Comparison of ENCODE assay signal across 8 cellular contexts in genomic region chr7:94510582-94511456, GRCh38. TPM values are rescaled to one million over a fixed set of nuclear protein-coding genes. Genes with fewer than 3 reads are reported as not detected.
DNase-seq lines count a peak whose midpoint lies in the region; ATAC-seq and TF ChIP-seq lines count a peak whose summit lies in the region.

No MANE protein-coding gene starts in this region.

- H3K9me3 Mint-ChIP-seq in type B pancreatic cell: no peaks in the 10 kb centered on the region

- peaks cover 45% of the 10 kb centered on the region for H3K4me1 ChIP-seq in BLaER1
- H3K4me1 ChIP-seq in neuronal stem cell (ENCODE audit: control insufficient read depth in 2 of 2, insufficient read depth in 1 of 2, low read depth in 1 of 2, low read length in 2 of 2): peaks cover 11 to 13% of the 10 kb centered on the region in 2 donors

- H3K36me3 Mint-ChIP-seq in type B pancreatic cell: no peaks in the 10 kb centered on the region

- H2BK12ac ChIP-seq in neuronal stem cell (ENCODE audit: low read length): no peak overlapping the region

- H3K18ac ChIP-seq in neuronal stem cell (ENCODE audit: low read length): peak overlapping the region; percentile 100

- no CpG with 5 or more reads among the region's 16 CpGs for WGBS in neuronal stem cell (ENCODE audit: extremely low coverage in 2 of 2, insufficient read length in 2 of 2, insufficient replicate concordance in 1 of 2), 2 donors

- DNase-seq in NOMO-1 treated with dmso at 0.1 percent for 144 hours (lab: John Stamatoyannopoulos, UW; ENCODE audit: unreplicated experiment) (peak; percentile 63), germinal center (ENCODE audit: low spot score) (peak; percentile 35), neuronal stem cell (ENCODE audit: low spot score) (peak; percentile 39), type B pancreatic cell (ENCODE audit: extremely low spot score, unreplicated experiment) (no peak)
- peak; percentile 72 for DNase-seq in activated effector memory CD4-positive, alpha-beta T cell treated with anti-CD3 and anti-CD28 coated beads, Interleukin-2, amount 50 U/mL, for 16 hours

- H2BK15ac ChIP-seq in neuronal stem cell (ENCODE audit: low read length): peak overlapping the region; percentile 96

- ATAC-seq in GM19372 (IDR thresholded peaks at IDR 0.05; ENCODE audit: low read depth, unreplicated experiment) (peak; percentile 3), HG03558 (IDR thresholded peaks at IDR 0.05; ENCODE audit: extremely low read depth, unreplicated experiment) (peak; percentile 1)

- H3K4me2 ChIP-seq in BLaER1 (peak overlapping the region; percentile 80), neuronal stem cell (ENCODE audit: insufficient read depth, low read length, poor library complexity, severe bottlenecking) (peak overlapping the region; percentile 81)

- no peaks in the 10 kb centered on the region for H3K9me3 ChIP-seq in BLaER1
- H3K9me3 ChIP-seq in neuronal stem cell (replicated peaks in 1 of 2; ENCODE audit: control insufficient read depth in 2 of 2, insufficient read depth in 1 of 2, low read depth in 1 of 2, low read length in 2 of 2): no peaks in the 10 kb centered on the region

- peak overlapping the region; percentile 91 for H3K4me3 Mint-ChIP-seq in type B pancreatic cell

- H2AK5ac ChIP-seq in neuronal stem cell (ENCODE audit: low read depth, low read length): peak overlapping the region; percentile 87

- H3K36me3 ChIP-seq in BLaER1 (no peaks in the 10 kb centered on the region), neuronal stem cell (replicated peaks in 1 of 2; ENCODE audit: control insufficient read depth in 2 of 2, insufficient read depth in 2 of 2, low read length in 2 of 2) (peaks cover 0 to 12% of the 10 kb centered on the region in 2 donors)

- H3K27ac ChIP-seq in BLaER1 (peak overlapping the region; percentile 99), neuronal stem cell (replicated peaks; ENCODE audit: low read length) (peak overlapping the region; percentile 92)

- H3K79me1 ChIP-seq in neuronal stem cell (ENCODE audit: low read depth, low read length): peaks cover 1% of the 10 kb centered on the region

- peak overlapping the region; percentile 99 for H3K14ac ChIP-seq in neuronal stem cell (ENCODE audit: low read length)

- peak overlapping the region; percentile 99 for H2BK120ac ChIP-seq in neuronal stem cell (ENCODE audit: low read depth, low read length)

- H4K91ac ChIP-seq in neuronal stem cell (ENCODE audit: low read depth, low read length, poor library complexity): peak overlapping the region; percentile 76

- H3K4ac ChIP-seq in neuronal stem cell (ENCODE audit: low read length): peak overlapping the region; percentile 99

- peak overlapping the region; percentile 69 for H3K23ac ChIP-seq in neuronal stem cell (ENCODE audit: low read depth, low read length, poor library complexity)

- H2BK5ac ChIP-seq in neuronal stem cell (ENCODE audit: low read length): peak overlapping the region; percentile 92

- peaks cover 47% of the 10 kb centered on the region for H3K4me1 Mint-ChIP-seq in type B pancreatic cell (ENCODE audit: unreplicated experiment)

- peak overlapping the region; percentile 84 for H3K27ac Mint-ChIP-seq in type B pancreatic cell

- H4K20me1 ChIP-seq in BLaER1: peaks cover 42% of the 10 kb centered on the region

- H3K9ac ChIP-seq in BLaER1: peak overlapping the region; percentile 98
- H3K9ac ChIP-seq in neuronal stem cell (ENCODE audit: low read depth, low read length, poor library complexity): peak overlapping the region; percentile 100

- peak overlapping the region; percentile 98 for H2AFZ ChIP-seq in neuronal stem cell (ENCODE audit: low read length)

- no peak for TF ChIP-seq CTCF in type B pancreatic cell (conservative IDR thresholded peaks at IDR 0.05)

- no peaks in the 10 kb centered on the region for H3K27me3 Mint-ChIP-seq in type B pancreatic cell

- H3K4me3 ChIP-seq in BLaER1 (peak overlapping the region; percentile 99), neuronal stem cell (ENCODE audit: low read length in 2 of 2) (peak overlapping the region; percentile 95 to 100)

- H4K8ac ChIP-seq in neuronal stem cell (ENCODE audit: low read depth, low read length): no peak overlapping the region

- H3K27me3 ChIP-seq in BLaER1: no peaks in the 10 kb centered on the region
- no peaks in the 10 kb centered on the region for H3K27me3 ChIP-seq in neuronal stem cell (ENCODE audit: control insufficient read depth in 3 of 3, insufficient read depth in 3 of 3, low read depth in 1 of 3, low read length in 3 of 3)

RNA-seq across cellular contexts. Expression of gene CASD1, which starts 1.2 kb away (rescaled TPM):
- polyA plus RNA-seq in neuronal stem cell (2013, experiment 1 of 2): 37.6 TPM
- polyA plus RNA-seq in neuronal stem cell (2013, experiment 2 of 2): 38.3 TPM
- 13.2 and 30.2 TPM in 2 replicates for total RNA-seq in type B pancreatic cell (ENCODE audit: low replicate concordance)
